22 cellular contexts compared by ENCODE assay signal in genomic region chr12:76311796-76312195, GRCh38. TPM values are rescaled to one million over a fixed set of nuclear protein-coding genes. Genes with fewer than 3 reads are reported as not detected.
DNase-seq lines count a peak whose midpoint lies in the region; ATAC-seq and TF ChIP-seq lines count a peak whose summit lies in the region.
"Had no signal": no experiment of that assay in that cellular context is flagged by ENCODE, and none has a peak within 500 bp of the region (broad histone marks: within the 10 kb centered on the region; RNA-seq: fewer than 3 reads in every experiment).

No MANE protein-coding gene starts in this region.

- TF ChIP-seq POLR2A in testis (IDR thresholded peaks at IDR 0.05), result no peak

- 75 to 91% methylated on average over 3 of the region's 3 CpGs for WGBS in testis, 2 donors

- H3K4me3 ChIP-seq in SJSA1 (no peak overlapping the region), fibroblast of mammary gland (ENCODE audit: control insufficient read depth, low read depth, low read length) (no peak overlapping the region), testis (no peak overlapping the region)
- H3K4me3 ChIP-seq: adrenal gland, left ventricle myocardium inferior, MG63, stomach, uterus had no signal

- H3K27me3 ChIP-seq in SJSA1 (replicated peaks) (no peaks in the 10 kb centered on the region), testis (no peaks in the 10 kb centered on the region)
- H3K27me3 ChIP-seq: adrenal gland, MG63, stomach, uterus had no signal

- no peaks in the 10 kb centered on the region for H3K9me3 Mint-ChIP-seq in osteocyte (ENCODE audit: unreplicated experiment)
- H3K9me3 Mint-ChIP-seq: activated B cell treated with CpG ODN at 0.5 μM for 24 hours; activated T-helper 17 cell treated with anti-CD3 and anti-CD28 coated beads, Interleukin-2, amount 50 U/mL, for 72 hours; dendritic cell treated with granulocyte-macrophage colony-stimulating factor and Interleukin-4, amounts not matched to agents 40 ng/mL and 50 ng/mL, for 4 days; T-cell had no signal

- H3K27me3 Mint-ChIP-seq in osteocyte (ENCODE audit: unreplicated experiment), result no peaks in the 10 kb centered on the region

- H3K4me3 Mint-ChIP-seq in osteocyte (ENCODE audit: unreplicated experiment), result no peak overlapping the region
- H3K4me3 Mint-ChIP-seq: activated B cell treated with CpG ODN at 0.5 μM for 24 hours; activated T-helper 17 cell treated with anti-CD3 and anti-CD28 coated beads, Interleukin-2, amount 50 U/mL, for 72 hours; dendritic cell treated with granulocyte-macrophage colony-stimulating factor and Interleukin-4, amounts not matched to agents 40 ng/mL and 50 ng/mL, for 4 days; T-cell had no signal

- H3K4me1 ChIP-seq in SJSA1 (replicated peaks) (peaks cover 38% of the 10 kb centered on the region), testis (no peaks in the 10 kb centered on the region)
- H3K4me1 ChIP-seq: adrenal gland, left ventricle myocardium inferior, stomach, uterus had no signal

- no peak for ATAC-seq in HG03457 (IDR thresholded peaks at IDR 0.05; ENCODE audit: unreplicated experiment)
- ATAC-seq in GM18502 (IDR thresholded peaks at IDR 0.05; ENCODE audit: poor library complexity, unreplicated experiment), result no peak
- ATAC-seq: activated T-helper 17 cell treated with anti-CD3 and anti-CD28 coated beads, Interleukin-2, amount 50 U/mL, for 72 hours; T-cell had no signal

- TF ChIP-seq CTCF in fibroblast of mammary gland (conservative IDR thresholded peaks at IDR 0.05; ENCODE audit: control insufficient read depth, insufficient read depth, low read depth, low read length) (no peak), osteocyte (IDR thresholded peaks at IDR 0.05) (no peak), testis (IDR thresholded peaks at IDR 0.05) (no peak)

- H3K36me3 ChIP-seq in SJSA1 (no peaks in the 10 kb centered on the region), testis (ENCODE audit: low read depth, missing control alignments) (no peaks in the 10 kb centered on the region)
- H3K36me3 ChIP-seq: adrenal gland, left ventricle myocardium inferior, MG63, stomach, uterus had no signal

- H3K27ac ChIP-seq in SJSA1 (peak overlapping the region; percentile 87), testis (no peak overlapping the region)
- H3K27ac ChIP-seq: adrenal gland, C4-2B, left ventricle myocardium inferior, RWPE1, stomach, uterus had no signal

- H3K27ac Mint-ChIP-seq in osteocyte (ENCODE audit: unreplicated experiment), result peak overlapping the region; percentile 38
- H3K27ac Mint-ChIP-seq: activated B cell treated with CpG ODN at 0.5 μM for 24 hours; activated T-helper 17 cell treated with anti-CD3 and anti-CD28 coated beads, Interleukin-2, amount 50 U/mL, for 72 hours; dendritic cell treated with granulocyte-macrophage colony-stimulating factor and Interleukin-4, amounts not matched to agents 40 ng/mL and 50 ng/mL, for 4 days; T-cell had no signal

- peaks cover 22% of the 10 kb centered on the region for H3K4me1 Mint-ChIP-seq in osteocyte (ENCODE audit: unreplicated experiment)
- H3K4me1 Mint-ChIP-seq: activated B cell treated with CpG ODN at 0.5 μM for 24 hours; activated T-helper 17 cell treated with anti-CD3 and anti-CD28 coated beads, Interleukin-2, amount 50 U/mL, for 72 hours; T-cell had no signal

- H3K9me3 ChIP-seq in SJSA1 (replicated peaks), result no peaks in the 10 kb centered on the region
- no peaks in the 10 kb centered on the region for H3K9me3 ChIP-seq in testis
- H3K9me3 ChIP-seq: adrenal gland, left ventricle myocardium inferior, MG63, stomach, uterus had no signal

- no peaks in the 10 kb centered on the region for H3K36me3 Mint-ChIP-seq in osteocyte (ENCODE audit: unreplicated experiment)
- H3K36me3 Mint-ChIP-seq: T-cell had no signal

- DNase-seq in EH (ENCODE audit: low read depth) (peak; percentile 83), SJSA1 (ENCODE audit: low read depth in 1 of 2, low spot score in 2 of 2) (peak in 1 of 2 experiments; percentile 75), fibroblast of mammary gland (ENCODE audit: low read depth) (peak; percentile 73), osteocyte (ENCODE audit: extremely low spot score, unreplicated experiment) (no peak), testis (no peak), NCI-H82 (lab: John Stamatoyannopoulos, UW) (no peak)
- DNase-seq: activated B cell treated with CpG ODN at 0.5 μM for 24 hours; DMS53; left ventricle myocardium inferior; MG63; NCI-H2029 treated with DMSO at 0.1 percent for 48 hours; stimulated activated CD4-positive, alpha-beta T cell treated with anti-CD3 and anti-CD28 coated beads, Interleukin-15, amount 100 ng/mL, for 24 hours; stomach; T-cell; uterus had no signal

- intact Hi-C loops in testis (cut with DNase I; ENCODE audit: low total_unique reads), result no loop called here

RNA-seq across cellular contexts. Expression of gene BBS10, which starts 36.4 kb away (rescaled TPM):
- total RNA-seq in SJSA1 (2014; rRNA removed; shearing (Covaris generic)), result 9.7 and 17.3 TPM in 2 replicates
- total RNA-seq in osteocyte, result 10.5 and 11.0 TPM in 2 replicates
- total RNA-seq in testis, result 1 to 10 TPM; 8.3 to 9.0 TPM
- polyA plus RNA-seq in testis (ENCODE audit: insufficient read depth, low read depth, low replicate concordance), result 9.2 TPM

Comparison
In these comparisons a context has a peak if more than half of its experiments do, and no peak if none do; other contexts are left out.
1. DNase-seq: peak in EH (single experiment) and fibroblast of mammary gland (single experiment); none in osteocyte (single experiment), testis (single experiment) and NCI-H82 (single experiment).